ENCODE assay signal across 18 cellular contexts in genomic region chr17:39252788-39253460, GRCh38. TPM values are rescaled to one million over a fixed set of nuclear protein-coding genes. Genes with fewer than 3 reads are reported as not detected.
"Had no signal": no experiment of that assay in that cellular context is flagged by ENCODE, and none has a peak within 500 bp of the region (broad histone marks: within the 10 kb centered on the region; RNA-seq: fewer than 3 reads in every experiment).

No MANE protein-coding gene starts in this region.

- H3K27me3 ChIP-seq: brain microvascular endothelial cell, colonic mucosa, gastroesophageal sphincter, heart left ventricle, neutrophil, pancreas had no signal

- H3K4me3 ChIP-seq: colonic mucosa, gastroesophageal sphincter, heart left ventricle, pancreas, smooth muscle cell had no signal

- H3K9me3 ChIP-seq: colonic mucosa, gastroesophageal sphincter, heart left ventricle, neutrophil, pancreas had no signal

- FAIRE-seq: endometrium, pancreas had no signal

- DNase-seq: activated B cell treated with CpG ODN at 0.5 μM for 24 hours; activated CD4-positive, alpha-beta memory T cell treated with anti-CD3 and anti-CD28 coated beads, Interleukin-2, amount 10 ng/mL, durations not matched to agents 7 days and 5 days; activated CD4-positive, alpha-beta T cell treated with anti-CD3 and anti-CD28 coated beads for 4 hours; activated naive CD4-positive, alpha-beta T cell treated with anti-CD3 and anti-CD28 coated beads for 36 hours; activated T-cell treated with anti-CD3 and anti-CD28 coated beads, Interleukin-2, amount 50 U/mL, for 24 hours; brain microvascular endothelial cell; central memory CD4-positive, alpha-beta T cell; colonic mucosa; heart left ventricle; mesenchymal stem cell; natural killer cell; pancreas; stimulated activated CD4-positive, alpha-beta T cell treated with anti-CD3 and anti-CD28 coated beads, Interleukin-4, amount 100 ng/mL, for 24 hours had no signal

- H3K36me3 ChIP-seq: brain microvascular endothelial cell, colonic mucosa had no signal

- H3K4me1 ChIP-seq: gastroesophageal sphincter, heart left ventricle, pancreas had no signal

- H3K27ac ChIP-seq: brain microvascular endothelial cell, colonic mucosa, gastroesophageal sphincter, heart left ventricle, neutrophil, pancreas had no signal

RNA-seq across cellular contexts. Expression of gene STAC2, which starts 27.2 kb away (rescaled TPM):
- total RNA-seq: activated B cell treated with CpG ODN at 0.5 μM for 24 hours; activated CD4-positive, alpha-beta memory T cell treated with anti-CD3 and anti-CD28 coated beads, Interleukin-2, amount 10 ng/mL, durations not matched to agents 7 days and 5 days; activated naive CD4-positive, alpha-beta T cell treated with anti-CD3 and anti-CD28 coated beads for 36 hours; activated T-helper 2 cell treated with anti-CD3 and anti-CD28 coated beads, Interferon-gamma antibody, Interleukin-2, Interleukin-4, amounts not matched to agents 10 μg/mL and 5 μg/mL and 100 μg/mL, durations not matched to agents 14 hours and 24 hours and 36 hours; natural killer cell had no signal
